Comparison of ENCODE assay signal across 22 cellular contexts in the genomic region with DNA sequence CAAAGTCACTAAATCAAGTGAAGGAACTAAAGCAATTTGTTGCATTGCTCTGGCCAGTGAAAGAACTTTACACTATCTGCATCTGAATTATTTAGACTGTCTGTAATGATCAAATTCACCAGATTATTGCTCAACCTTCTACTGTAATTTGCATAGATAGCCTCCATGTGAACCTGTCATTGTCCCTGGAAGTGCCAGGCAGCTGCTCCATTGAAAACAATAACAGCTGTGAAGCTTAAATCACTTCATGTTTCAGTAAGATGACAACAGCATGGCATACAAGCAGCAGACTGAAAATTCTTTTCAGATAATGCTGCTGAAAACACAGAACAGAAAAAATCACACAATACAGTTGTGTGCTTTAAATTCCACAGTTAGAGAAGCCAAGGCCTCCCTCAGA.
DNase-seq lines count a peak whose midpoint lies in the region; ATAC-seq and TF ChIP-seq lines count a peak whose summit lies in the region.
"Had no signal": no experiment of that assay in that cellular context is flagged by ENCODE, and none has a peak within 500 bp of the region (broad histone marks: within the 10 kb centered on the region; RNA-seq: fewer than 3 reads in every experiment).

No MANE protein-coding gene starts in this region.

- H3K9me3 ChIP-seq in SJCRH30 (replicated peaks) (no peaks in the 10 kb centered on the region), neural cell (ENCODE audit: low read length) (no peaks in the 10 kb centered on the region)
- H3K9me3 ChIP-seq: esophagus squamous epithelium, SJSA1, testis had no signal

- H2AFZ ChIP-seq in neural cell (ENCODE audit: low read depth, low read length): no peak overlapping the region

- no peak for ATAC-seq in HG02571 (IDR thresholded peaks at IDR 0.05; ENCODE audit: unreplicated experiment)
- ATAC-seq: effector memory CD8-positive, alpha-beta T cell; left colon; stimulated activated effector memory CD8-positive, alpha-beta T cell treated with anti-CD3 and anti-CD28 coated beads, Interleukin-12 subunit alpha, Interleukin-12 subunit beta, amount 100 ng/mL, for 72 hours; T-helper 17 cell had no signal

- DNase-seq in COR-L47 (lab: John Stamatoyannopoulos, UW) (peak; percentile 10), NCI-H1105 treated with DMSO at 0.1 percent for 48 hours (lab: John Stamatoyannopoulos, UW) (peak; percentile 47), SJCRH30 (peak; percentile 79 to 90), DMS 273 (lab: John Stamatoyannopoulos, UW; ENCODE audit: unreplicated experiment) (no peak), RPMI8226 (no peak)
- DNase-seq: activated CD4-positive, alpha-beta T cell treated with anti-CD3 and anti-CD28 coated beads, Interleukin-2, amount 50 U/mL, for 48 hours; activated naive CD4-positive, alpha-beta T cell; anterior cingulate cortex; CD8-positive, alpha-beta memory T cell; effector memory CD8-positive, alpha-beta T cell; esophagus squamous epithelium; left colon; NCI-H1048; NCI-H446 treated with DMSO at 0.1 percent for 48 hours; PC-3; T-helper 17 cell; testis had no signal

- TF ChIP-seq CTCF in neural cell (IDR thresholded peaks at IDR 0.05; ENCODE audit: poor library complexity, severe bottlenecking): no peak

- H3K4me2 ChIP-seq in neural cell (ENCODE audit: low read length): peak overlapping the region; percentile 8

- H4K20me1 ChIP-seq in neural cell (ENCODE audit: insufficient read depth): no peaks in the 10 kb centered on the region

- H3K9me2 ChIP-seq in neural cell (ENCODE audit: insufficient read depth, low read length): no peaks in the 10 kb centered on the region

- H3K27ac ChIP-seq in SJCRH30 (peak overlapping the region; percentile 87), neural cell (ENCODE audit: low read length) (peak overlapping the region; percentile 68)
- H3K27ac ChIP-seq: esophagus squamous epithelium, SJSA1, testis, VCaP had no signal

- no peaks in the 10 kb centered on the region for H3K79me2 ChIP-seq in neural cell (replicated peaks; ENCODE audit: insufficient read depth, low read length)

- TF ChIP-seq EP300 in neural cell (conservative IDR thresholded peaks at IDR 0.05; ENCODE audit: poor library complexity, severe bottlenecking): peak; percentile 87

- peaks cover 36% of the 10 kb centered on the region for H3K4me1 ChIP-seq in SJCRH30
- H3K4me1 ChIP-seq: SJSA1, testis had no signal

- H3K27me3 ChIP-seq in SJCRH30 (no peaks in the 10 kb centered on the region), neural cell (ENCODE audit: insufficient read depth, low read depth, low read length) (no peaks in the 10 kb centered on the region)
- H3K27me3 ChIP-seq: SJSA1, testis had no signal

- H3K4me3 ChIP-seq in SJCRH30: no peak overlapping the region
- H3K4me3 ChIP-seq in neural cell (ENCODE audit: low read length): no peak overlapping the region
- H3K4me3 ChIP-seq: esophagus squamous epithelium, SJSA1, testis had no signal

- H3K9ac ChIP-seq in neural cell (ENCODE audit: low read length): no peak overlapping the region

- TF ChIP-seq RAD21 in neural cell (conservative IDR thresholded peaks at IDR 0.05): peak; percentile 30

- H3K36me3 ChIP-seq in SJCRH30 (no peaks in the 10 kb centered on the region), neural cell (ENCODE audit: insufficient read depth, low read length) (no peaks in the 10 kb centered on the region)
- H3K36me3 ChIP-seq: esophagus squamous epithelium, SJSA1 had no signal

- H3F3A ChIP-seq in neural cell (ENCODE audit: insufficient read depth, low read length, poor library complexity, severe bottlenecking): no peaks in the 10 kb centered on the region

TF ChIP-seq in neural cell, 6 proteins besides CTCF, POLR2A, EP300 and RAD21:
- TF ChIP-seq TAF1 (IDR thresholded peaks at IDR 0.05; ENCODE audit: low read depth): no peak
- TF ChIP-seq REST (IDR thresholded peaks at IDR 0.05; ENCODE audit: borderline replicate concordance): peak; percentile 6
- no peak for TF ChIP-seq SMC3 (conservative IDR thresholded peaks at IDR 0.05; ENCODE audit: poor library complexity)
- peak; percentile 23 for TF ChIP-seq MXI1 (conservative IDR thresholded peaks at IDR 0.05; ENCODE audit: poor library complexity, severe bottlenecking)
- peak; percentile 30 for TF ChIP-seq POLR2AphosphoS5 (IDR thresholded peaks at IDR 0.05)
- no peak for TF ChIP-seq EZH2 (IDR thresholded peaks at IDR 0.05; ENCODE audit: borderline replicate concordance, insufficient read depth, low read length, poor library complexity, severe bottlenecking)

Comparison
In these comparisons a context has a peak if more than half of its experiments do, and no peak if none do; other contexts are left out.
1. DNase-seq: peak in COR-L47 (single experiment), NCI-H1105 treated with DMSO at 0.1 percent for 48 hours (single experiment) and SJCRH30 (2 of 2); none in DMS 273 (single experiment) and RPMI8226 (single experiment).